25 cellular contexts compared by ENCODE assay signal in the genomic region with DNA sequence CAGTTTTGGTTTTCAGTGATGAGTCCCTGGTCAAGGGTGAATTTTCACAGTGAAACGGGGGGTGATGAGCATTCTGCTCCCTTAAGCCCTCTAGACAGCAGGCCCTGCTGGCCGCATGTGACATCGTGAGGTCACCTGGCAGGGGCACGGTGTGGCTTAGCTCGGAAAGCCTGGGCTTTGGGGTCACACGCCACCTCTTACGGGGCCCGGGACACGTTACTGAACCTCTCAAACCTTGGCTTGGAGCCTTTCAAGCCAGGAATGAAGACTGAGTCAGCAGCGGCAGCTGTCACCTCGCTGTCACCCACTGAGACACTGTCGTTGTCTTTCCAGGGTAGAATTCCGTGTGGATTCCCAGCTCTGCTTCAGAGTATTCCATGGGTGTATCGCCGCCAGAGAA. TPM values are rescaled to one million over a fixed set of nuclear protein-coding genes. Genes with fewer than 3 reads are reported as not detected.
DNase-seq lines count a peak whose midpoint lies in the region; ATAC-seq and TF ChIP-seq lines count a peak whose summit lies in the region.
"Had no signal": no experiment of that assay in that cellular context is flagged by ENCODE, and none has a peak within 500 bp of the region (broad histone marks: within the 10 kb centered on the region; RNA-seq: fewer than 3 reads in every experiment).

No MANE protein-coding gene starts in this region.

- H3K4me3 ChIP-seq in right atrium auricular region, result no peak overlapping the region
- H3K4me3 ChIP-seq in psoas muscle, result peak overlapping the region; percentile 80
- H3K4me3 ChIP-seq: esophagus muscularis mucosa, gastroesophageal sphincter, SJSA1, suprapubic skin, vagina had no signal

- DNase-seq in COLO668 (lab: John Stamatoyannopoulos, UW; ENCODE audit: unreplicated experiment) (peak; percentile 51), RWPE1 (ENCODE audit: low spot score) (no peak), right atrium auricular region (ENCODE audit: low spot score) (no peak), psoas muscle (peak; percentile 62 to 87), iPS-NIHi7 (ENCODE audit: extremely low spot score) (no peak), AG08395 (ENCODE audit: low spot score) (no peak)
- DNase-seq: activated CD4-positive, alpha-beta T cell treated with anti-CD3 and anti-CD28 coated beads, Interleukin-2, amount 10 ng/mL, durations not matched to agents 24 days and 14 days; activated CD8-positive, alpha-beta memory T cell treated with anti-CD3 and anti-CD28 coated beads, Interleukin-2, amount 10 ng/mL, durations not matched to agents 7 days and 5 days; CD4-positive, alpha-beta memory T cell; effector CD8-positive, alpha-beta T cell; KG1; mesenchymal stem cell; naive thymus-derived CD8-positive, alpha-beta T cell; NCI-H187; NCI-H446; small intestine had no signal

- POLR2A ChIA-PET in RWPE1 (lab: Yijun Ruan, JAX; ENCODE audit: low non-redundant PET), result no interaction called here

- H3K4me1 ChIP-seq in right atrium auricular region, result peaks cover 0 to 81% of the 10 kb centered on the region in 2 donors
- H3K4me1 ChIP-seq in psoas muscle, result peaks cover 54% of the 10 kb centered on the region
- H3K4me1 ChIP-seq: parathyroid adenoma had no signal

- H3K9me3 ChIP-seq in right atrium auricular region (no peaks in the 10 kb centered on the region), psoas muscle (no peaks in the 10 kb centered on the region)
- H3K9me3 ChIP-seq: esophagus muscularis mucosa, gastroesophageal sphincter, suprapubic skin, vagina had no signal

- peak overlapping the region; percentile 9; the same call in 1 of the 2 replicates for H3K27ac ChIP-seq in RWPE1
- H3K27ac ChIP-seq in right atrium auricular region, result peak overlapping the region; percentile 68 to 88
- H3K27ac ChIP-seq in psoas muscle, result peak overlapping the region; percentile 87
- H3K27ac ChIP-seq: parathyroid adenoma, SJSA1, suprapubic skin, vagina had no signal

- H3K27me3 ChIP-seq in right atrium auricular region (no peaks in the 10 kb centered on the region), psoas muscle (ENCODE audit: insufficient read depth in 3 of 3, low read length in 2 of 3) (no peaks in the 10 kb centered on the region)
- H3K27me3 ChIP-seq: esophagus muscularis mucosa, gastroesophageal sphincter, SJSA1, suprapubic skin, vagina had no signal

- WGBS in psoas muscle, 3 donors, result 24 to 38% (median 27%) methylated on average over 15 of the region's 15 CpGs

- CTCF ChIA-PET in RWPE1 (lab: Yijun Ruan, JAX), result no interaction called here

- no peaks in the 10 kb centered on the region for H3K36me3 ChIP-seq in right atrium auricular region
- no peaks in the 10 kb centered on the region for H3K36me3 ChIP-seq in psoas muscle (ENCODE audit: insufficient read depth in 1 of 2, low read depth in 1 of 2)
- H3K36me3 ChIP-seq: gastroesophageal sphincter, vagina had no signal

- TF ChIP-seq CTCF in RWPE1 (conservative IDR thresholded peaks at IDR 0.05; ENCODE audit: low read depth) (no peak), right atrium auricular region (IDR thresholded peaks at IDR 0.05) (no peak), psoas muscle (IDR thresholded peaks at IDR 0.05) (no peak)

- intact Hi-C loops in psoas muscle (cut with DNase I), result no loop called here

- ATAC-seq in psoas muscle (peak; percentile 54 to 69 (median 65)), GM19397 (IDR thresholded peaks at IDR 0.05; ENCODE audit: unreplicated experiment) (no peak)
- ATAC-seq: activated CD8-positive, alpha-beta memory T cell treated with anti-CD3 and anti-CD28 coated beads, Interleukin-2, amount 10 ng/mL, durations not matched to agents 7 days and 5 days; activated naive CD4-positive, alpha-beta T cell treated with anti-CD3 and anti-CD28 coated beads, Interleukin-2, amount 50 U/mL, for 72 hours; gastroesophageal sphincter; naive thymus-derived CD8-positive, alpha-beta T cell; stimulated activated memory B cell treated with anti-CD40 and anti-IgM and Interleukin-4, amounts not matched to agents 10 μg/mL and 1 μg/mL and 100 μg/mL, for 72 hours had no signal

RNA-seq across cellular contexts. Expression of a gene that starts 4.1 kb away (rescaled TPM):
- total RNA-seq in right atrium auricular region (10 to 100 TPM; 16.1 to 19.7 TPM), psoas muscle (10 to 100 TPM; 27.3 to 42.3 (median 29.1) TPM)
- polyA plus RNA-seq in psoas muscle, result 10 to 100 TPM; 36.8 to 51.1 (median 48.3) TPM

RNA-seq across cellular contexts. Expression of a gene that starts 48.2 kb away (rescaled TPM):
- total RNA-seq in right atrium auricular region (10 to 100 TPM; 84.4 to 97.5 TPM), psoas muscle (100 to 1,000 TPM; 125 to 144 (median 137) TPM)
- 100 to 1,000 TPM in 1 of 3 donors, 10 to 100 TPM in 2; 52.5 to 159 (median 64.6) TPM for polyA plus RNA-seq in psoas muscle

Comparison
In these comparisons a context has a peak if more than half of its experiments do, and no peak if none do; other contexts are left out.
1. DNase-seq: peak in COLO668 (single experiment) and psoas muscle (2 of 2); none in RWPE1 (single experiment), right atrium auricular region (single experiment), iPS-NIHi7 (single experiment) and AG08395 (single experiment).
2. H3K27ac ChIP-seq: peak in every context shown above with its lines; median percentile 87 in psoas muscle; 78 in right atrium auricular region; 9 in RWPE1.